3 cellular contexts compared by ENCODE assay signal in genomic region chr6:87357479-87358196, GRCh38.
TF ChIP-seq lines count a peak whose summit lies in the region.

No MANE protein-coding gene starts in this region.

TF ChIP-seq in SK-N-SH treated with all-trans-retinoic acid at 6 μM for 48 hours, 23 proteins besides CTCF, POLR2A, EP300 and RAD21:
- no peak for TF ChIP-seq ZC3H10 (CRISPR knock-in tag; IDR thresholded peaks at IDR 0.05)

TF ChIP-seq in SK-N-SH, 30 proteins besides CTCF, POLR2A, EP300 and RAD21:
- TF ChIP-seq SMC3 (IDR thresholded peaks at IDR 0.05; ENCODE audit: low read depth, low read length): no peak
- no peak for TF ChIP-seq FOXM1 (IDR thresholded peaks at IDR 0.05; ENCODE audit: low read depth)
- TF ChIP-seq EZH2phosphoT487 (IDR thresholded peaks at IDR 0.05; ENCODE audit: borderline replicate concordance, low read depth): no peak
- no peak for TF ChIP-seq GATA2 (CRISPR knock-in tag; IDR thresholded peaks at IDR 0.05)
- TF ChIP-seq NFIC (IDR thresholded peaks at IDR 0.05; ENCODE audit: borderline replicate concordance): no peak
- no peak for TF ChIP-seq PBX3 (IDR thresholded peaks at IDR 0.05)
- TF ChIP-seq TAF1 (IDR thresholded peaks at IDR 0.05; ENCODE audit: borderline replicate concordance, low read depth, low read length): no peak
- TF ChIP-seq JUND (IDR thresholded peaks at IDR 0.05): no peak
TF ChIP-seq in SK-N-SH: peak in this region for 0.

TF ChIP-seq in WTC11, 78 proteins besides CTCF, POLR2A, EP300 and RAD21:
- TF ChIP-seq ZNF532 (CRISPR knock-in tag; IDR thresholded peaks at IDR 0.05; ENCODE audit: borderline replicate concordance) (no peak), E2F4 (CRISPR knock-in tag; IDR thresholded peaks at IDR 0.05; ENCODE audit: borderline replicate concordance, low read depth) (no peak), GTF2I (CRISPR knock-in tag; conservative IDR thresholded peaks at IDR 0.05) (no peak), ZBTB43 (CRISPR knock-in tag; IDR thresholded peaks at IDR 0.05) (no peak), NFE2L1 (CRISPR knock-in tag; IDR thresholded peaks at IDR 0.05) (no peak), CDX4 (CRISPR knock-in tag; IDR thresholded peaks at IDR 0.05; ENCODE audit: borderline replicate concordance) (no peak), ATF1 (CRISPR knock-in tag; IDR thresholded peaks at IDR 0.05) (no peak), ZNF416 (CRISPR knock-in tag; IDR thresholded peaks at IDR 0.05) (no peak), USF2 (CRISPR knock-in tag; IDR thresholded peaks at IDR 0.05) (no peak), ATF6 (CRISPR knock-in tag; IDR thresholded peaks at IDR 0.05) (no peak), TEAD4 (CRISPR knock-in tag; IDR thresholded peaks at IDR 0.05) (no peak), EMX1 (CRISPR knock-in tag; IDR thresholded peaks at IDR 0.05) (no peak), ZNF263 (CRISPR knock-in tag; IDR thresholded peaks at IDR 0.05; ENCODE audit: low read depth) (no peak), RELA (CRISPR knock-in tag; IDR thresholded peaks at IDR 0.05; ENCODE audit: borderline replicate concordance) (no peak), ZNF425 (CRISPR knock-in tag; conservative IDR thresholded peaks at IDR 0.05) (no peak), FOXK1 (CRISPR knock-in tag; IDR thresholded peaks at IDR 0.05) (no peak), FOXJ3 (CRISPR knock-in tag; IDR thresholded peaks at IDR 0.05; ENCODE audit: borderline replicate concordance) (no peak)
